In the genomic region with DNA sequence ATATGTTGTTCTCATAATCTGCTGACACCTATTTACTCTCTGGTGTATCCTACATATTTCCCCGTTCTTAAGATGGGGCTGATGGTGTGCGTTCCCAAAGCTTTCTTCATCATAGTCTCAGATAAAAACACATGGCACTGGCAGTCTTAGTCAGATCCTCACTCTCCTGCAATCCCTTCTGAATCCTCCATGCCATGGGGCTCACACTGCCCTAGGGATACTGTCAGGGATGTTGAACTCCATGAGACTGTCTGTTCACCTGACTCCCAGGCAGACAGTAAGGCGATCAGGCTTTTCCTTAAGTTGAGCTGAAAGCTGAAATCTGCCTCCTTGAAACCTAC, we compare ENCODE assay signal across 8 cellular contexts.
DNase-seq lines count a peak whose midpoint lies in the region; ATAC-seq, FAIRE-seq and TF ChIP-seq lines count a peak whose summit lies in the region.

No MANE protein-coding gene starts in this region.

- H3K4me3 ChIP-seq in HL-60 (replicated peaks; ENCODE audit: insufficient read depth, low read length) (no peak overlapping the region), parathyroid adenoma (ENCODE audit: low read depth, low read length) (no peak overlapping the region), lower leg skin (ENCODE audit: low read depth, poor library complexity, severe bottlenecking) (no peak overlapping the region)

- H3K79me2 ChIP-seq in parathyroid adenoma: peaks cover 6% of the 10 kb centered on the region

- H3K4me1 Mint-ChIP-seq in chondrocyte (ENCODE audit: low read depth): peaks cover 62% of the 10 kb centered on the region

- TF ChIP-seq CTCF in HL-60 (IDR thresholded peaks at IDR 0.05; ENCODE audit: insufficient read depth, low read length) (no peak), chondrocyte (IDR thresholded peaks at IDR 0.05) (no peak), parathyroid adenoma (IDR thresholded peaks at IDR 0.05) (no peak), GM20000 (IDR thresholded peaks at IDR 0.05; ENCODE audit: extremely low read depth, missing control alignments) (no peak), lower leg skin (IDR thresholded peaks at IDR 0.05) (no peak)

- H3K27ac Mint-ChIP-seq in chondrocyte (ENCODE audit: unreplicated experiment): peak overlapping the region; percentile 95

- no peaks in the 10 kb centered on the region for H3K27me3 ChIP-seq in HL-60 (ENCODE audit: insufficient read depth, poor library complexity, severe bottlenecking)
- H3K27me3 ChIP-seq in parathyroid adenoma (ENCODE audit: control insufficient read depth, insufficient read depth, low read length): no peaks in the 10 kb centered on the region

- no peak overlapping the region for H3K9ac ChIP-seq in parathyroid adenoma

- ATAC-seq in GM18502 (IDR thresholded peaks at IDR 0.05; ENCODE audit: poor library complexity, unreplicated experiment): no peak

- H3K27ac ChIP-seq in HL-60 (replicated peaks) (peak overlapping the region; percentile 62), parathyroid adenoma (peak overlapping the region; percentile 59)

- peak; percentile 51 for FAIRE-seq in GM19239 (lab: Jason Lieb, UNC)

- TF ChIP-seq POLR2A in lower leg skin (IDR thresholded peaks at IDR 0.05): no peak

- H3K4me3 Mint-ChIP-seq in chondrocyte (ENCODE audit: unreplicated experiment): peak overlapping the region; percentile 17

- H3K36me3 Mint-ChIP-seq in chondrocyte (ENCODE audit: low read depth): no peaks in the 10 kb centered on the region

- peaks cover 24% of the 10 kb centered on the region for H3K4me1 ChIP-seq in parathyroid adenoma

- H3K4me2 ChIP-seq in parathyroid adenoma (ENCODE audit: low read length): peak overlapping the region; percentile 3

- H3K27me3 Mint-ChIP-seq in chondrocyte (ENCODE audit: low read depth): no peaks in the 10 kb centered on the region

- H3K36me3 ChIP-seq in parathyroid adenoma (ENCODE audit: control insufficient read depth, insufficient read depth, low read length): no peaks in the 10 kb centered on the region

- intact Hi-C loops in lower leg skin (cut with DNase I; ENCODE audit: low total_unique reads): no loop called here

- 71 to 78% methylated on average over 3 of the region's 3 CpGs for WGBS in lower leg skin, 2 donors

- H3K9me3 ChIP-seq in parathyroid adenoma (ENCODE audit: control insufficient read depth, low read length): no peaks in the 10 kb centered on the region

- peak overlapping the region; percentile 71 for H2AFZ ChIP-seq in parathyroid adenoma

- DNase-seq in GM19239 (ENCODE audit: insufficient read length, low spot score) (no peak), HL-60 (ENCODE audit: low read depth in 1 of 2, low spot score in 1 of 2) (no peak), chondrocyte (ENCODE audit: low spot score) (no peak), NCI-H2081 treated with DMSO at 0.1 percent for 48 hours (lab: John Stamatoyannopoulos, UW) (no peak), GM20000 (ENCODE audit: low spot score) (no peak), lower leg skin (ENCODE audit: low spot score in 2 of 2) (no peak)

- H3K9me3 Mint-ChIP-seq in chondrocyte (ENCODE audit: low read depth): no peaks in the 10 kb centered on the region
